Comparison of ENCODE assay signal across 29 cellular contexts in the genomic region with DNA sequence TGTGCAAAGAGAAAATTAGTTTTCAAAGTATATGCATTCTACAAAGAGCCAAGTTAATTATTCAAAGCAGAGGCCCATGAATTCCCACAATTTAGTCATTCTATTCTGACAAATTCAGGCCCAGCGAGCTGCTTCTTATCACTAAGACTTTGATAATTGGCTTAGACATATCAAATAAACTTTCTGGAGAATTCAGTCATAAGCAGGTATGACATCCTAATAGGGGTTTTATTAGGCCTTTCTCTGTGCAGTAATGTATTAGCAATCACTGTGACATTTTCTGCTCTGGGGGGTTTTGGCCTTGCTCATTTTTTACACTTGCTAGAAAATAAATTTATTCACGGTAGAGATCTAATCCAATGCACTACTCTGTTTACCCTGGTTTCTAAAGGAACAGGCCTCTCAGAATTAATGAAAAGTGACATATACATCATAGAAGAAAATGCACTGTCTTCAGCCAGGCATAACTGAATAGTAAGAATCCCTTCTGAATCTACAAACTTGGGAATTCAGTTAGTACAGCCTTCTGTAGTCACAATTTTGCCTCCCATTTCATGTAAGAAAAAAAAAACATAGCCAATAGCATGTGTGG.
"Had no signal": no experiment of that assay in that cellular context is flagged by ENCODE, and none has a peak within 500 bp of the region (broad histone marks: within the 10 kb centered on the region; RNA-seq: fewer than 3 reads in every experiment).

No MANE protein-coding gene starts in this region.

- DNase-seq: activated B cell treated with CpG ODN at 0.5 μM for 24 hours; activated CD4-positive, alpha-beta memory T cell treated with anti-CD3 and anti-CD28 coated beads for 36 hours; activated CD4-positive, alpha-beta T cell treated with anti-CD3 and anti-CD28 coated beads for 4 hours; activated CD4-positive, alpha-beta T cell treated with anti-CD3 and anti-CD28 coated beads, Interleukin-2, amount 10 ng/mL, durations not matched to agents 24 days and 14 days; activated CD4-positive, alpha-beta T cell treated with anti-CD3 and anti-CD28 coated beads, Interleukin-2, amount 50 U/mL, for 1 hour; activated CD4-positive, alpha-beta T cell treated with anti-CD3 and anti-CD28 coated beads, Interleukin-2, amount 50 U/mL, for 4 hours; activated CD4-positive, CD25-positive, alpha-beta regulatory T cell treated with anti-CD3 and anti-CD28 coated beads, Interleukin-2, amount 50 U/mL, for 72 hours; activated CD8-positive, alpha-beta memory T cell treated with anti-CD3 and anti-CD28 coated beads, Interleukin-2, amount 50 U/mL, for 4 hours; activated CD8-positive, alpha-beta T cell treated with anti-CD3 and anti-CD28 coated beads for 36 hours; activated effector memory CD4-positive, alpha-beta T cell treated with anti-CD3 and anti-CD28 coated beads, Interleukin-2, amount 50 U/mL, for 16 hours; activated gamma-delta T cell treated with Interleukin-2 at 50 U/mL for 16 hours; activated naive CD4-positive, alpha-beta T cell; activated naive CD4-positive, alpha-beta T cell treated with anti-CD3 and anti-CD28 coated beads for 36 hours; activated naive CD4-positive, alpha-beta T cell treated with anti-CD3 and anti-CD28 coated beads, Interleukin-2, amount 50 U/mL, for 16 hours; activated naive CD8-positive, alpha-beta T cell treated with anti-CD3 and anti-CD28 coated beads for 36 hours; activated T-cell treated with anti-CD3 and anti-CD28 coated beads for 4 hours; activated T-cell treated with anti-CD3 and anti-CD28 coated beads, Interleukin-2, amount 50 U/mL, for 1 hour; activated T-cell treated with anti-CD3 and anti-CD28 coated beads, Interleukin-2, amount 50 U/mL, for 4 hours; activated T-cell treated with anti-CD3 and anti-CD28 coated beads, Interleukin-2, amount 50 U/mL, for 72 hours; adrenal gland; amniotic stem cell; aorta; body of pancreas; brain microvascular endothelial cell; central memory CD4-positive, alpha-beta T cell; T-helper 2 cell; T-helper 9 cell had no signal

- H3K4me1 ChIP-seq: adrenal gland, body of pancreas, breast epithelium had no signal

- H3K27ac ChIP-seq: adrenal gland, body of pancreas, brain microvascular endothelial cell, breast epithelium, VCaP had no signal

- H3K9me3 ChIP-seq: adrenal gland, body of pancreas had no signal

- H3K27me3 ChIP-seq: adrenal gland, body of pancreas, brain microvascular endothelial cell, breast epithelium had no signal

- H3K4me3 ChIP-seq: adrenal gland, body of pancreas, breast epithelium had no signal

- H3K36me3 ChIP-seq: adrenal gland, brain microvascular endothelial cell, breast epithelium had no signal
